Comparison of ENCODE assay signal across 1 cellular context in the genomic region with DNA sequence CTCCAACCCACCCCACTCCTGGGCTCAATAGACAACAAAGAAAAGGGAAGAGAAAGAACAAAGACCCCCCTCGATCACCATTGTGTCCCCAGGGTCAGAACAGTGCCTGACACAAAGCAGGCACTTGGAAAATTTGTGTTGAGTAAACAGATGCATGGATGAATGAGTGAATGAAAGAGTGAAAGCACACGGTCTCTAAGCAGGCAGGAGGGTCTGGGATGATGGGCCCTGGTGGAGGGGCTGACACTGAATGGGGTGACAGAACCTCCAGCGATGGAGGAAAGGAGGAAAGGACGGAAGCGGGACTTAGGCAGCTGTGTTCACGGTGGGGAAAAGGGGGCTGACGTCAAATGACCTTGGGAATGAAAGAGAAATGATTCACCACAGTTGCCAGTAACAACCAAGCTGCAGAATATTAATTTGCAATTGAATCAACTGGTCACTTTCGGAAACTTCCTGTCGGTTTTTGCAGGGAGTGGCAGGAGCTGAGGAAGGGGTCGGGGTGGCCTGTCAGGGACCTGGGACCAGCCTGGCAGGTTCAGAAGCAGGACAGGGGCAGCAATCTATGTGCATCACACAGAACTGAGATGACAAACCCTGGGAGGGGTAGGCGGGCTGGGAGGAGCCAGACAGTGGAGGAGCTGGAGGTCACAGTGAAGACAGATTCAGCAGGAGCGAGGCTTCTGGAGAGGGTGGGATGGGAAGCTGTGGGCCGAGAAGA.
TF ChIP-seq lines count a peak whose summit lies in the region.

No MANE protein-coding gene starts in this region.

TF ChIP-seq in K562, 482 proteins besides CTCF, POLR2A, EP300 and RAD21 (continued from another document):
- TF ChIP-seq, protein P1, sequence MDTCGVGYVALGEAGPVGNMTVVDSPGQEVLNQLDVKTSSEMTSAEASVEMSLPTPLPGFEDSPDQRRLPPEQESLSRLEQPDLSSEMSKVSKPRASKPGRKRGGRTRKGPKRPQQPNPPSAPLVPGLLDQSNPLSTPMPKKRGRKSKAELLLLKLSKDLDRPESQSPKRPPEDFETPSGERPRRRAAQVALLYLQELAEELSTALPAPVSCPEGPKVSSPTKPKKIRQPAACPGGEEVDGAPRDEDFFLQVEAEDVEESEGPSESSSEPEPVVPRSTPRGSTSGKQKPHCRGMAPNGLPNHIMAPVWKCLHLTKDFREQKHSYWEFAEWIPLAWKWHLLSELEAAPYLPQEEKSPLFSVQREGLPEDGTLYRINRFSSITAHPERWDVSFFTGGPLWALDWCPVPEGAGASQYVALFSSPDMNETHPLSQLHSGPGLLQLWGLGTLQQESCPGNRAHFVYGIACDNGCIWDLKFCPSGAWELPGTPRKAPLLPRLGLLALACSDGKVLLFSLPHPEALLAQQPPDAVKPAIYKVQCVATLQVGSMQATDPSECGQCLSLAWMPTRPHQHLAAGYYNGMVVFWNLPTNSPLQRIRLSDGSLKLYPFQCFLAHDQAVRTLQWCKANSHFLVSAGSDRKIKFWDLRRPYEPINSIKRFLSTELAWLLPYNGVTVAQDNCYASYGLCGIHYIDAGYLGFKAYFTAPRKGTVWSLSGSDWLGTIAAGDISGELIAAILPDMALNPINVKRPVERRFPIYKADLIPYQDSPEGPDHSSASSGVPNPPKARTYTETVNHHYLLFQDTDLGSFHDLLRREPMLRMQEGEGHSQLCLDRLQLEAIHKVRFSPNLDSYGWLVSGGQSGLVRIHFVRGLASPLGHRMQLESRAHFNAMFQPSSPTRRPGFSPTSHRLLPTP (IDR thresholded peaks at IDR 0.05; ENCODE audit: borderline replicate concordance, extremely low read depth, insufficient read length), result no peak
